In the genomic region with DNA sequence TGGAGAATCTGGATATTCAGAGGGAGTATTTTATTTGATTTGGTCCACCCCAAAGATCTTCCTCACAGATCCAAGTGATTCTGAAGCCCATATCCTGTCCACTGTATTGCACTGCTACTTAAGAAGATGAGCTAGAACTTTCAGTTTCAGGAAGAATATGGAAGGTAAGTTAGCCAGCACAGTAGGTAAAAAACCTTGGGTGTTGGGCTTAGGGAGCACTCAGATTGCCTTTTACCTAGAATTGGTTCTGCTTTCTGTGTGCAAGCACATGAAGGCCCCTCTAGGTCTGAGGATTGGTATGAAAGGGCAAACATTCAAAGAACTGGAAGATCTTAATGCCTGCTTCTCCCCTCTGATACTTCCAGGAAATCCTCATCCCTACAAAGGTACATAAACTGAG, we compare ENCODE assay signal across 34 cellular contexts.
"Had no signal": no experiment of that assay in that cellular context is flagged by ENCODE, and none has a peak within 500 bp of the region (broad histone marks: within the 10 kb centered on the region; RNA-seq: fewer than 3 reads in every experiment).

No MANE protein-coding gene starts in this region.

- H3K27ac Mint-ChIP-seq: activated CD4-positive, alpha-beta memory T cell treated with anti-CD3 and anti-CD28 coated beads, Interleukin-2, amount 10 ng/mL, durations not matched to agents 7 days and 5 days; activated CD8-positive, alpha-beta memory T cell treated with anti-CD3 and anti-CD28 coated beads, Interleukin-2, amount 10 ng/mL, durations not matched to agents 7 days and 5 days; activated naive CD4-positive, alpha-beta T cell treated with anti-CD3 and anti-CD28 coated beads, Interleukin-2, amount 10 ng/mL, durations not matched to agents 7 days and 5 days; activated naive CD8-positive, alpha-beta T cell; activated naive CD8-positive, alpha-beta T cell treated with anti-CD3 and anti-CD28 coated beads, Interleukin-2, amount 50 U/mL, for 24 hours; brain had no signal

- H3K9me3 Mint-ChIP-seq: activated CD4-positive, alpha-beta memory T cell treated with anti-CD3 and anti-CD28 coated beads, Interleukin-2, amount 10 ng/mL, durations not matched to agents 7 days and 5 days; activated naive CD4-positive, alpha-beta T cell treated with anti-CD3 and anti-CD28 coated beads, Interleukin-2, amount 10 ng/mL, durations not matched to agents 7 days and 5 days; activated naive CD8-positive, alpha-beta T cell treated with anti-CD3 and anti-CD28 coated beads, Interleukin-2, amount 50 U/mL, for 24 hours had no signal

- H3K4me3 Mint-ChIP-seq: activated CD4-positive, alpha-beta memory T cell treated with anti-CD3 and anti-CD28 coated beads, Interleukin-2, amount 10 ng/mL, durations not matched to agents 7 days and 5 days; activated CD8-positive, alpha-beta memory T cell treated with anti-CD3 and anti-CD28 coated beads, Interleukin-2, amount 10 ng/mL, durations not matched to agents 7 days and 5 days; activated naive CD4-positive, alpha-beta T cell treated with anti-CD3 and anti-CD28 coated beads, Interleukin-2, amount 10 ng/mL, durations not matched to agents 7 days and 5 days; activated naive CD8-positive, alpha-beta T cell; activated naive CD8-positive, alpha-beta T cell treated with anti-CD3 and anti-CD28 coated beads, Interleukin-2, amount 50 U/mL, for 24 hours; brain had no signal

- H3K27ac ChIP-seq: SJCRH30, SK-N-MC, WERI-Rb-1 had no signal

- DNase-seq: activated CD4-positive, alpha-beta memory T cell treated with anti-CD3 and anti-CD28 coated beads, Interleukin-2, amount 10 ng/mL, durations not matched to agents 7 days and 5 days; activated CD4-positive, alpha-beta T cell treated with anti-CD3 and anti-CD28 coated beads for 1 hour; activated CD4-positive, alpha-beta T cell treated with anti-CD3 and anti-CD28 coated beads for 48 hours; activated CD4-positive, CD25-positive, alpha-beta regulatory T cell; activated CD8-positive, alpha-beta memory T cell treated with anti-CD3 and anti-CD28 coated beads for 24 hours; activated CD8-positive, alpha-beta memory T cell treated with anti-CD3 and anti-CD28 coated beads, Interleukin-2, amount 10 ng/mL, durations not matched to agents 7 days and 5 days; activated CD8-positive, alpha-beta memory T cell treated with anti-CD3 and anti-CD28 coated beads, Interleukin-2, amount 50 U/mL, for 48 hours; activated effector memory CD4-positive, alpha-beta T cell treated with Interleukin-2 at 50 U/mL for 16 hours; activated naive CD4-positive, alpha-beta T cell treated with anti-CD3 and anti-CD28 coated beads, Interleukin-2, amount 10 ng/mL, durations not matched to agents 7 days and 5 days; activated naive CD8-positive, alpha-beta T cell treated with anti-CD3 and anti-CD28 coated beads, Interleukin-2, amount 50 U/mL, for 24 hours; activated T-cell treated with anti-CD3 and anti-CD28 coated beads, Interleukin-2, amount 50 U/mL, for 48 hours; anterior cingulate cortex; caudate nucleus; cerebellar nuclear complex; Kasumi-1; MG63; MV-4-11; NCI-H1092; NCI-H1436 treated with DMSO at 0.1 percent for 48 hours; NCI-H1694 treated with DMSO at 0.1 percent for 48 hours; NCI-H2029 treated with DMSO at 0.1 percent for 48 hours; NCI-H2107; NCI-H2171; NCI-H510A; NCI-H526; NCI-H748 treated with DMSO at 0.1 percent for 48 hours; SHP77; SJCRH30; T1000; WERI-Rb-1 had no signal

- H3K9me3 ChIP-seq: MG63, SJCRH30 had no signal

- H3K27me3 Mint-ChIP-seq: activated CD4-positive, alpha-beta memory T cell treated with anti-CD3 and anti-CD28 coated beads, Interleukin-2, amount 10 ng/mL, durations not matched to agents 7 days and 5 days; activated CD8-positive, alpha-beta memory T cell treated with anti-CD3 and anti-CD28 coated beads, Interleukin-2, amount 10 ng/mL, durations not matched to agents 7 days and 5 days; activated naive CD4-positive, alpha-beta T cell treated with anti-CD3 and anti-CD28 coated beads, Interleukin-2, amount 10 ng/mL, durations not matched to agents 7 days and 5 days; activated naive CD8-positive, alpha-beta T cell treated with anti-CD3 and anti-CD28 coated beads, Interleukin-2, amount 50 U/mL, for 24 hours; brain had no signal

- H3K36me3 Mint-ChIP-seq: activated CD8-positive, alpha-beta memory T cell treated with anti-CD3 and anti-CD28 coated beads, Interleukin-2, amount 10 ng/mL, durations not matched to agents 7 days and 5 days; activated naive CD4-positive, alpha-beta T cell treated with anti-CD3 and anti-CD28 coated beads, Interleukin-2, amount 10 ng/mL, durations not matched to agents 7 days and 5 days; activated naive CD8-positive, alpha-beta T cell; brain had no signal

- H3K36me3 ChIP-seq: MG63, SJCRH30, WERI-Rb-1 had no signal

- H3K4me1 Mint-ChIP-seq: activated CD4-positive, alpha-beta memory T cell treated with anti-CD3 and anti-CD28 coated beads, Interleukin-2, amount 10 ng/mL, durations not matched to agents 7 days and 5 days; activated CD8-positive, alpha-beta memory T cell treated with anti-CD3 and anti-CD28 coated beads, Interleukin-2, amount 10 ng/mL, durations not matched to agents 7 days and 5 days; activated naive CD4-positive, alpha-beta T cell treated with anti-CD3 and anti-CD28 coated beads, Interleukin-2, amount 10 ng/mL, durations not matched to agents 7 days and 5 days; activated naive CD8-positive, alpha-beta T cell treated with anti-CD3 and anti-CD28 coated beads, Interleukin-2, amount 50 U/mL, for 24 hours had no signal

- H3K27me3 ChIP-seq: MG63, SJCRH30 had no signal

- H3K4me3 ChIP-seq: MG63, SJCRH30, SK-N-MC had no signal

- ATAC-seq: activated CD8-positive, alpha-beta memory T cell treated with anti-CD3 and anti-CD28 coated beads, Interleukin-2, amount 10 ng/mL, durations not matched to agents 7 days and 5 days; activated naive CD8-positive, alpha-beta T cell treated with anti-CD3 and anti-CD28 coated beads, Interleukin-2, amount 50 U/mL, for 24 hours; Panc1 had no signal
